Comparison of ENCODE assay signal across 19 cellular contexts in genomic region chr9:89555016-89555415, GRCh38. TPM values are rescaled to one million over a fixed set of nuclear protein-coding genes. Genes with fewer than 3 reads are reported as not detected.
DNase-seq lines count a peak whose midpoint lies in the region; ATAC-seq, FAIRE-seq and TF ChIP-seq lines count a peak whose summit lies in the region.
"Had no signal": no experiment of that assay in that cellular context is flagged by ENCODE, and none has a peak within 500 bp of the region (broad histone marks: within the 10 kb centered on the region; RNA-seq: fewer than 3 reads in every experiment).

No MANE protein-coding gene starts in this region.

- no peaks in the 10 kb centered on the region for H3K9me3 ChIP-seq in BLaER1 treated with 17β-estradiol and CSF1 and Interleukin-3, amounts not matched to agents 10 nM and 100 nM (replicated peaks in 1 of 11)
- no peaks in the 10 kb centered on the region for H3K9me3 ChIP-seq in KOPT-K1 (ENCODE audit: insufficient read depth, low read length, poor library complexity, severe bottlenecking)
- H3K9me3 ChIP-seq in kidney (ENCODE audit: control insufficient read depth in 1 of 2, low read length in 2 of 2), result no peaks in the 10 kb centered on the region

- 0 out of 22 replicates have a peak, but pooled peaks cover 0 to 4% (median 0%) of the 10 kb centered on the region in 11 experiments for H3K27me3 ChIP-seq in BLaER1 treated with 17β-estradiol and CSF1 and Interleukin-3, amounts not matched to agents 10 nM and 100 nM

- ATAC-seq in stimulated activated effector memory CD8-positive, alpha-beta T cell treated with anti-CD3 and anti-CD28 coated beads, Interleukin-12 subunit alpha, Interleukin-12 subunit beta, amount 100 ng/mL, for 72 hours, result no peak
- ATAC-seq: HCT116 had no signal

- CTCF ChIA-PET in activated CD4-positive, alpha-beta memory T cell treated with anti-CD3 and anti-CD28 coated beads for 36 hours (lab: Charles Lee), result interaction anchor here (1.3 to 1.7 kb wide), 3 partner anchors 21 to 145 kb away, joined by 4 to 7 read pairs (median 5); no protein-coding TSS in a partner anchor

- FAIRE-seq in kidney (lab: Jason Lieb, UNC), result no peak

- H3K4me3 ChIP-seq in BLaER1 treated with 17β-estradiol and CSF1 and Interleukin-3, amounts not matched to agents 10 nM and 100 nM, result no peak overlapping the region
- peak overlapping the region in 1 of 2 donors; percentile 23 for H3K4me3 ChIP-seq in kidney (ENCODE audit: low read length in 2 of 2)
- H3K4me3 ChIP-seq: GM23248 had no signal

- H3K4me3 Mint-ChIP-seq in stimulated activated effector memory CD8-positive, alpha-beta T cell treated with anti-CD3 and anti-CD28 coated beads, Interleukin-12 subunit alpha, Interleukin-12 subunit beta, amount 100 ng/mL, for 72 hours, result no peak overlapping the region
- no peak overlapping the region for H3K4me3 Mint-ChIP-seq in activated CD4-positive, alpha-beta memory T cell treated with anti-CD3 and anti-CD28 coated beads for 36 hours
- H3K4me3 Mint-ChIP-seq: CD4-positive, CD25-positive, alpha-beta regulatory T cell had no signal

- no peaks in the 10 kb centered on the region for H3K36me3 ChIP-seq in BLaER1 treated with 17β-estradiol and CSF1 and Interleukin-3, amounts not matched to agents 10 nM and 100 nM
- H3K36me3 ChIP-seq in KOPT-K1 (ENCODE audit: insufficient read depth, low read length), result no peaks in the 10 kb centered on the region
- no peaks in the 10 kb centered on the region for H3K36me3 ChIP-seq in kidney (ENCODE audit: control insufficient read depth in 1 of 2, insufficient read depth in 2 of 2, low read length in 2 of 2)

- H3K9me3 Mint-ChIP-seq in stimulated activated effector memory CD8-positive, alpha-beta T cell treated with anti-CD3 and anti-CD28 coated beads, Interleukin-12 subunit alpha, Interleukin-12 subunit beta, amount 100 ng/mL, for 72 hours, result no peaks in the 10 kb centered on the region
- H3K9me3 Mint-ChIP-seq in activated CD4-positive, alpha-beta memory T cell treated with anti-CD3 and anti-CD28 coated beads for 36 hours, result no peaks in the 10 kb centered on the region

- H3K36me3 Mint-ChIP-seq in stimulated activated effector memory CD8-positive, alpha-beta T cell treated with anti-CD3 and anti-CD28 coated beads, Interleukin-12 subunit alpha, Interleukin-12 subunit beta, amount 100 ng/mL, for 72 hours, result no peaks in the 10 kb centered on the region
- H3K36me3 Mint-ChIP-seq in activated CD4-positive, alpha-beta memory T cell treated with anti-CD3 and anti-CD28 coated beads for 36 hours, result no peaks in the 10 kb centered on the region
- H3K36me3 Mint-ChIP-seq: CD4-positive, CD25-positive, alpha-beta regulatory T cell had no signal

- intact Hi-C loops in kidney (cut with DNase I), result no loop called here
- intact Hi-C loops in activated CD4-positive, alpha-beta memory T cell treated with anti-CD3 and anti-CD28 coated beads for 36 hours (cut with micrococcal nuclease), result no loop called here

- H3K27ac Mint-ChIP-seq in stimulated activated effector memory CD8-positive, alpha-beta T cell treated with anti-CD3 and anti-CD28 coated beads, Interleukin-12 subunit alpha, Interleukin-12 subunit beta, amount 100 ng/mL, for 72 hours, result peak overlapping the region; percentile 77
- H3K27ac Mint-ChIP-seq in activated CD4-positive, alpha-beta memory T cell treated with anti-CD3 and anti-CD28 coated beads for 36 hours, result no peak overlapping the region
- H3K27ac Mint-ChIP-seq: CD4-positive, CD25-positive, alpha-beta regulatory T cell had no signal

- peak overlapping the region in 2 of 11 experiments; percentile 75 to 76; a peak in 2 of 22 replicates for H3K27ac ChIP-seq in BLaER1 treated with 17β-estradiol and CSF1 and Interleukin-3, amounts not matched to agents 10 nM and 100 nM
- H3K27ac ChIP-seq in KOPT-K1 (ENCODE audit: low read depth, low read length, poor library complexity, severe bottlenecking) (peak overlapping the region; percentile 54), kidney (ENCODE audit: low read depth in 2 of 2, low read length in 2 of 2) (peak overlapping the region; percentile 64 to 74)
- H3K27ac ChIP-seq: GM23248 had no signal

- TF ChIP-seq CTCF in kidney (IDR thresholded peaks at IDR 0.05; ENCODE audit: borderline replicate concordance, extremely low read depth, insufficient read depth), result no peak

- DNase-seq in kidney, result no peak
- DNase-seq in stimulated activated effector memory CD8-positive, alpha-beta T cell treated with anti-CD3 and anti-CD28 coated beads, Interleukin-12 subunit alpha, Interleukin-12 subunit beta, amount 100 ng/mL, for 72 hours (ENCODE audit: low spot score in 2 of 2), result no peak
- DNase-seq in activated CD4-positive, alpha-beta memory T cell treated with anti-CD3 and anti-CD28 coated beads for 36 hours, result no peak
- DNase-seq in NCI-H1105 (lab: John Stamatoyannopoulos, UW), result no peak
- no peak for DNase-seq in middle frontal gyrus (ENCODE audit: extremely low spot score, low spot score)
- DNase-seq in GM03348 (ENCODE audit: low spot score), result no peak
- DNase-seq: CD4-positive, CD25-positive, alpha-beta regulatory T cell; GM23248; IMR-90; MV-4-11; NCI-H1417 treated with DMSO at 0.1 percent for 48 hours; NCI-H1930; NCI-H446; NK-92 treated with Interleukin-12 subunit alpha and Interleukin-12 subunit beta, amount 100 ng/mL, for 24 hours; OCI-M1; SHP77 treated with DMSO at 0.1 percent for 48 hours had no signal

- H4K20me1 ChIP-seq in BLaER1 treated with 17β-estradiol and CSF1 and Interleukin-3, amounts not matched to agents 10 nM and 100 nM, result 0 out of 22 replicates have a peak, but pooled peaks cover 0 to 5% (median 0%) of the 10 kb centered on the region in 11 experiments

- H3K27me3 Mint-ChIP-seq in activated CD4-positive, alpha-beta memory T cell treated with anti-CD3 and anti-CD28 coated beads for 36 hours, result peaks cover 4% of the 10 kb centered on the region

- H3K4me2 ChIP-seq in BLaER1 treated with 17β-estradiol and CSF1 and Interleukin-3, amounts not matched to agents 10 nM and 100 nM, result peak overlapping the region; percentile 76 to 94 (median 84)

- peaks cover 40 to 58% (median 51%) of the 10 kb centered on the region in 10 experiments for H3K4me1 ChIP-seq in BLaER1 treated with 17β-estradiol and CSF1 and Interleukin-3, amounts not matched to agents 10 nM and 100 nM
- H3K4me1 ChIP-seq in kidney (ENCODE audit: control insufficient read depth in 1 of 2, insufficient read depth in 1 of 2, low read depth in 1 of 2, low read length in 2 of 2), result peaks cover 39 to 40% of the 10 kb centered on the region in 2 donors

- POLR2A ChIA-PET in activated CD4-positive, alpha-beta memory T cell treated with anti-CD3 and anti-CD28 coated beads for 36 hours (lab: Charles Lee), result no interaction called here

- peaks cover 12% of the 10 kb centered on the region for H3K4me1 Mint-ChIP-seq in stimulated activated effector memory CD8-positive, alpha-beta T cell treated with anti-CD3 and anti-CD28 coated beads, Interleukin-12 subunit alpha, Interleukin-12 subunit beta, amount 100 ng/mL, for 72 hours
- H3K4me1 Mint-ChIP-seq in activated CD4-positive, alpha-beta memory T cell treated with anti-CD3 and anti-CD28 coated beads for 36 hours (ENCODE audit: low read depth), result peaks cover 17% of the 10 kb centered on the region

- peak overlapping the region in 1 of 11 experiments; percentile 4; a peak in 3 of 22 replicates for H3K9ac ChIP-seq in BLaER1 treated with 17β-estradiol and CSF1 and Interleukin-3, amounts not matched to agents 10 nM and 100 nM
- no peak overlapping the region for H3K9ac ChIP-seq in kidney (ENCODE audit: low read length in 2 of 2)
- H3K9ac ChIP-seq: GM23248 had no signal

RNA-seq across cellular contexts. Expression of gene GADD45G, which starts 49.8 kb away (rescaled TPM):
- 7.3 TPM for total RNA-seq in kidney
- polyA plus RNA-seq in kidney (ENCODE audit: insufficient read depth, low read depth, low replicate concordance), result 48.4 TPM
- 1 to 10 TPM; 5.1 to 5.7 TPM for total RNA-seq in activated CD4-positive, alpha-beta memory T cell treated with anti-CD3 and anti-CD28 coated beads for 36 hours
- total RNA-seq: IMR-90 had no signal

RNA-seq across cellular contexts. Expression of gene SEMA4D, which starts 57.1 kb away (rescaled TPM):
- 147 TPM for total RNA-seq in kidney
- polyA plus RNA-seq in kidney (ENCODE audit: insufficient read depth, low read depth, low replicate concordance), result 18.9 TPM
- total RNA-seq in activated CD4-positive, alpha-beta memory T cell treated with anti-CD3 and anti-CD28 coated beads for 36 hours, result 100 to 1,000 TPM; 159 to 161 TPM
